Comparison of ENCODE assay signal across 8 cellular contexts in the genomic region with DNA sequence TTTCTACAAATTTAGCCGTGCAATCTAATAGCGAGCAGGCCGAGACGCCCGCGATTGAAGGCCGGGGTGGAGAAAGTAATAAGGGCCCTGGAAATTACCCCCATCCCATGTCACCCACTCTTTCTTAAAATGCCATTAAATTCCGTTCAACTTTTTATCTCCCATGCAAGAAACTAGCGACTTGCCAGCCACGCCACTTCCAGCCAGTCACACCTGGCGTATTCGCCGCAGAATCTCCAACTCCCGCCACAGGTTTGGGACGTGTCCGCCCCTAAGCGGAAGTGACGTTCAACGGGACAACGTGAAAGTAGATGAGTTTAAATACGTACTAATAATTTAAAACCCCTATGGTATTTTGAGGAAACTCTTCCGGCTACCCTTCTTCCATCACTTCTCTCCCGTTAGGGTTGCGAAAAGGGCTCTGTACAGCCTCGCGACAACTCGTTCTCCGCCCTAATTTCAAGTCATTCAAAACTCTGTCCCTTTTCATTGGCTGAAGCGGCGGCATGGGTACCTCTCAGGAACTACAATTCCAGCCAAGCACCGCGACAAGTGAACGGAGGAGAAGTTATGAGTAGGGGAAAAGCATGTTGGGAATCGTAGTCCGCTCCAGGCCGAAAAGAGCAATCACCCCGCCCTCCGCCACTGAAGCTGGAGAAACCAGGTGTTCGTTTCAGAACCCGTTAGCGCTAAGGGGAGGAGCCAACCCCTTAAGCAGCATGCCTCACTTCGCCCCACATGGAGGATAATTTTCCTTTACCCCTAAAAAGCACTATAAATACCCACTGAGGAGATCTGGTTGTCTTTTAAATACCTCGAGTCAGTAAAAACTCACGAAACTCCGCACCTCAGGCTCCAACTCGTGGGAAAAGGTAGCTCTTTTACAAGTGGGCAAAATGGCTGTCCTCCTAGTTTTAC. TPM values are rescaled to one million over a fixed set of nuclear protein-coding genes. Genes with fewer than 3 reads are reported as not detected.
DNase-seq lines count a peak whose midpoint lies in the region; ATAC-seq and TF ChIP-seq lines count a peak whose summit lies in the region.

TSS of gene ZRANB3 (minus strand) at position 906 of the 918 bp plus-strand sequence.

- H2BK20ac ChIP-seq in H9 (ENCODE audit: low read depth, low read length, poor library complexity, severe bottlenecking) = no peak within 1 kb of the TSS

- peak within 1 kb of the TSS; percentile 73 for H3K9ac ChIP-seq in H9 (ENCODE audit: extremely low read depth, insufficient read length, low read length)

- no peak within 1 kb of the TSS for H2BK12ac ChIP-seq in H9 (ENCODE audit: insufficient read length, low read depth, low read length)

- peak within 1 kb of the TSS; percentile 79 for H2BK120ac ChIP-seq in H9 (ENCODE audit: low read depth, low read length, poor library complexity, severe bottlenecking)

- H3K4me3 Mint-ChIP-seq in H9 = no peak within 1 kb of the TSS
- H3K4me3 Mint-ChIP-seq in natural killer cell treated with Interleukin-12 subunit alpha and Interleukin-12 subunit beta and Interleukin-15 and Interleukin-18, amount 100 ng/mL, for 72 hours = no peak within 1 kb of the TSS

- H3K4me1 ChIP-seq in H9 (ENCODE audit: insufficient read depth, low read length) (no peaks in the 10 kb centered on the region), RWPE2 (ENCODE audit: insufficient read depth, poor library complexity, severe bottlenecking) (peaks cover 17% of the 10 kb centered on the region)

- H3K27me3 Mint-ChIP-seq in H9 (ENCODE audit: low read depth) = no peaks in the 10 kb centered on the region
- H3K27me3 Mint-ChIP-seq in natural killer cell treated with Interleukin-12 subunit alpha and Interleukin-12 subunit beta and Interleukin-15 and Interleukin-18, amount 100 ng/mL, for 72 hours = no peaks in the 10 kb centered on the region

- H3K56ac ChIP-seq in H9 (ENCODE audit: insufficient read length, low read depth, low read length) = peak within 1 kb of the TSS; percentile 0

- no peaks in the 10 kb centered on the region; a peak in 1 of 5 replicates for H3K9me3 Mint-ChIP-seq in H9
- H3K9me3 Mint-ChIP-seq in natural killer cell treated with Interleukin-12 subunit alpha and Interleukin-12 subunit beta and Interleukin-15 and Interleukin-18, amount 100 ng/mL, for 72 hours = no peaks in the 10 kb centered on the region

- H3T11ph ChIP-seq in H9 (ENCODE audit: low read length) = no peak within 1 kb of the TSS

- H4K5ac ChIP-seq in H9 (ENCODE audit: insufficient read length, low read depth, low read length) = no peak within 1 kb of the TSS

- peak within 1 kb of the TSS; percentile 33 for H3K27ac ChIP-seq in H9 (ENCODE audit: insufficient read length, low read depth, low read length)
- peak within 1 kb of the TSS; percentile 83 for H3K27ac ChIP-seq in RWPE2 (ENCODE audit: poor library complexity, severe bottlenecking)

- H3K4me1 Mint-ChIP-seq in H9 = peaks cover 11 to 23% of the 10 kb centered on the region in 2 experiments
- H3K4me1 Mint-ChIP-seq in natural killer cell treated with Interleukin-12 subunit alpha and Interleukin-12 subunit beta and Interleukin-15 and Interleukin-18, amount 100 ng/mL, for 72 hours (ENCODE audit: low read depth in 2 of 2) = peaks cover 3 to 4% of the 10 kb centered on the region in 2 donors

- H2AFZ ChIP-seq in H9 (ENCODE audit: low read length) = peak within 1 kb of the TSS; percentile 95

- no peaks in the 10 kb centered on the region for H3K79me1 ChIP-seq in H9 (ENCODE audit: insufficient read depth, low read depth, low read length, poor library complexity, severe bottlenecking)

- H3K4ac ChIP-seq in H9 (ENCODE audit: low read depth, low read length) = no peak within 1 kb of the TSS; the same call in 1 of the 2 replicates

- H2BK5ac ChIP-seq in H9 (ENCODE audit: insufficient read length, low read length) = no peak within 1 kb of the TSS

- H3K36me3 ChIP-seq in RWPE2 (ENCODE audit: low read depth) = peaks cover 11% of the 10 kb centered on the region; the same call in 1 of the 2 replicates

- peaks cover 3% of the 10 kb centered on the region for H3K23me2 ChIP-seq in H9 (ENCODE audit: insufficient read length, low read depth, low read length, poor library complexity, severe bottlenecking)

- peak; percentile 85 for ATAC-seq in RWPE2 (ENCODE audit: low read depth)
- peak; percentile 82 to 88 for ATAC-seq in natural killer cell treated with Interleukin-12 subunit alpha and Interleukin-12 subunit beta and Interleukin-15 and Interleukin-18, amount 100 ng/mL, for 72 hours

- no peak within 1 kb of the TSS for H3K23ac ChIP-seq in H9 (ENCODE audit: insufficient read length, low read depth, low read length)

- DNase-seq in ELR (ENCODE audit: low read depth) (peak; percentile 98), H9 (peak; percentile 98), M059J (ENCODE audit: low read depth) (peak; percentile 99), RWPE2 (ENCODE audit: low spot score) (peak; percentile 96), fibroblast of pulmonary artery (ENCODE audit: low read depth) (peak; percentile 99)
- DNase-seq in activated T-helper 9 cell treated with anti-CD3 and anti-CD28 coated beads, Interleukin-2, amount 50 U/mL, for 16 hours (ENCODE audit: low read depth) = peak; percentile 89
- peak; percentile 92 for DNase-seq in natural killer cell treated with Interleukin-12 subunit alpha and Interleukin-12 subunit beta and Interleukin-15 and Interleukin-18, amount 100 ng/mL, for 72 hours (ENCODE audit: low spot score)
- DNase-seq in stimulated activated naive CD4-positive, alpha-beta T cell (lab: John Stamatoyannopoulos, UW) = peak; percentile 86 to 100 (median 97)

- no peak within 1 kb of the TSS for H2BK15ac ChIP-seq in H9 (ENCODE audit: low read depth, low read length)

- peak within 1 kb of the TSS; percentile 53 for H3K4me2 ChIP-seq in H9 (ENCODE audit: insufficient read depth, insufficient read length, low read length)

- H3K9me3 ChIP-seq in H9 (ENCODE audit: control insufficient read depth, low read depth, low read length) = no peaks in the 10 kb centered on the region
- no peaks in the 10 kb centered on the region for H3K9me3 ChIP-seq in RWPE2 (ENCODE audit: severe bottlenecking)

- H2AK5ac ChIP-seq in H9 (ENCODE audit: insufficient read length, low read length) = no peak within 1 kb of the TSS

- H3K14ac ChIP-seq in H9 (ENCODE audit: insufficient read depth, low read length) = peak within 1 kb of the TSS; percentile 91; the same call in 1 of the 2 replicates

- H3K27ac Mint-ChIP-seq in H9 = peak within 1 kb of the TSS in 2 of 3 experiments; percentile 89 to 92; a peak in 5 of 7 replicates
- H3K27ac Mint-ChIP-seq in natural killer cell treated with Interleukin-12 subunit alpha and Interleukin-12 subunit beta and Interleukin-15 and Interleukin-18, amount 100 ng/mL, for 72 hours = no peak within 1 kb of the TSS

- WGBS in H9 (ENCODE audit: extremely low coverage, insufficient read length, low lambda C conversion rate) = no CpG with 5 or more reads among the region's 46 CpGs

- peaks cover 18 to 26% (median 24%) of the 10 kb centered on the region in 3 experiments; a peak in 6 of 7 replicates for H3K36me3 Mint-ChIP-seq in H9 (ENCODE audit: insufficient read depth in 1 of 3, low read depth in 3 of 3)
- H3K36me3 Mint-ChIP-seq in natural killer cell treated with Interleukin-12 subunit alpha and Interleukin-12 subunit beta and Interleukin-15 and Interleukin-18, amount 100 ng/mL, for 72 hours = no peaks in the 10 kb centered on the region

- H4K20me1 ChIP-seq in H9 (ENCODE audit: control insufficient read depth, insufficient read depth, insufficient read length) = no peaks in the 10 kb centered on the region

- H3K79me2 ChIP-seq in H9 (ENCODE audit: insufficient read depth, low read length) = peaks cover 8% of the 10 kb centered on the region; the same call in 1 of the 2 replicates

- H4K8ac ChIP-seq in H9 (replicated peaks; ENCODE audit: insufficient read length, low read depth, low read length) = no peak within 1 kb of the TSS

- H3K27me3 ChIP-seq in H9 (ENCODE audit: insufficient read depth, low read length) (no peaks in the 10 kb centered on the region), RWPE2 (ENCODE audit: insufficient read depth, poor library complexity, severe bottlenecking) (no peaks in the 10 kb centered on the region)

- peak within 1 kb of the TSS; percentile 89 for H3K18ac ChIP-seq in H9 (ENCODE audit: insufficient read length, low read depth, low read length)

- H3K4me3 ChIP-seq in RWPE2 (ENCODE audit: severe bottlenecking) (peak within 1 kb of the TSS; percentile 51), fibroblast of pulmonary artery (replicated peaks; ENCODE audit: low read depth, low read length) (peak within 1 kb of the TSS; percentile 95)

- TF ChIP-seq CTCF in H9 (conservative IDR thresholded peaks at IDR 0.05) = no peak
- TF ChIP-seq CTCF in RWPE2 (IDR thresholded peaks at IDR 0.05; ENCODE audit: poor library complexity, severe bottlenecking) = no peak
- no peak for TF ChIP-seq CTCF in fibroblast of pulmonary artery (IDR thresholded peaks at IDR 0.05; ENCODE audit: low read length, missing control alignments)

- H4K91ac ChIP-seq in H9 (ENCODE audit: insufficient read length, low read depth, low read length) = no peak within 1 kb of the TSS

RNA-seq across cellular contexts. Expression of gene ZRANB3, which starts in this region (rescaled TPM):
- 15.4 and 16.7 TPM in 2 replicates for total RNA-seq in H9 (2021)
- total RNA-seq in M059J (2014; rRNA removed; shearing (Covaris generic)) = 5.6 and 5.7 TPM in 2 replicates
- 10 to 100 TPM in 1 of 2 donors, 1 to 10 TPM in 1; 7.0 to 13.8 TPM for total RNA-seq in natural killer cell treated with Interleukin-12 subunit alpha and Interleukin-12 subunit beta and Interleukin-15 and Interleukin-18, amount 100 ng/mL, for 72 hours

Comparison
In these comparisons a context has a peak if more than half of its experiments do, and no peak if none do; other contexts are left out.
1. Peak in every context shown above with its lines: DNase-seq, ATAC-seq, H3K4me3 ChIP-seq and H3K27ac ChIP-seq.
2. H3K27ac Mint-ChIP-seq: peak in H9 (2 of 3); none in natural killer cell treated with Interleukin-12 subunit alpha and Interleukin-12 subunit beta and Interleukin-15 and Interleukin-18, amount 100 ng/mL, for 72 hours (0 of 2).